ENCODE assay signal across 17 cellular contexts in the genomic region with DNA sequence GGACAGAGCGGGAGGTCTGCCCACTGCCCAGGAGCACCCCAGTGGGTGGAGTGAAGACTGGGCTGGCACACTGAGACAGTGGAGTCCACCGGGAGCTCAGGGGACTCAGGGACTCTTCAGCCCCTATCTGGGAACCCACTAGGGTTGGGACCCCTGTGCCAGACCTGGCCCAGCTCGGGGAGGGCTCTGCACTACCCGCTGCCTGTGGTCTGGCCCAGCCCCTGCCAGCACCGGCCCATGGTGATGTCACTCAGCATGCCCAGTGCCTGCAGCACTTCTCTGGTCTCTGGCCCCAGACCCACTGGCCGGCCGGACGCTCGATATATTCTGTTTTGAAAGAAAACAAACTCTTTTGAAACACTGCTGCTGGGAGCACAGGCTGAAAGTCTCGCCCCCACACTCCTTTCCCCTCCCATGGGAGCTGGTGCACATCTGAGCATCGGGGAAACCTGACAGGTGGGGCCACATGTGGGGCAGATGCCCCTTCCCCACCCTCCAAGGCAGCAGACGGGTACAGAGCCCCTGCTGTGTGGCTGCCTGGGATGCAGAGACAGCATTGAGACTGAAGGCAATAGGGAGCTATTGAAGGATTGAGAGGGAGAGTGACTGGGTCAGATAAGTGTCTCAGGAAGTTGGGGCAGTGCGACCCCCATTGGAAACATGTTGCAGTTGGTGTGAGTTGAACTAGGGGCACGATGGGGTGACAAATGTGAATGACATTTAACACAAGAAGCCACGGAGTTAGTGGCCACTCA.
DNase-seq lines count a peak whose midpoint lies in the region; ATAC-seq and TF ChIP-seq lines count a peak whose summit lies in the region.
"Had no signal": no experiment of that assay in that cellular context is flagged by ENCODE, and none has a peak within 500 bp of the region (broad histone marks: within the 10 kb centered on the region; RNA-seq: fewer than 3 reads in every experiment).

No MANE protein-coding gene starts in this region.

- H3K27ac Mint-ChIP-seq in activated T-cell treated with anti-CD3 and anti-CD28 coated beads, Interleukin-2, amount 50 U/mL, for 24 hours: no peak overlapping the region
- H3K27ac Mint-ChIP-seq in activated B cell treated with CpG ODN at 0.5 μM for 24 hours: no peak overlapping the region
- peak overlapping the region; percentile 49 for H3K27ac Mint-ChIP-seq in progenitor cell of endocrine pancreas
- H3K27ac Mint-ChIP-seq: CD4-positive, alpha-beta memory T cell had no signal

- H3K4me3 ChIP-seq in fibroblast of the aortic adventitia (ENCODE audit: low read depth, low read length): no peak overlapping the region
- H3K4me3 ChIP-seq: SJSA1 had no signal

- CTCF ChIA-PET in activated B cell treated with CpG ODN at 0.5 μM for 24 hours (lab: Charles Lee): no interaction called here

- DNase-seq in activated T-cell treated with anti-CD3 and anti-CD28 coated beads, Interleukin-2, amount 50 U/mL, for 24 hours: peak; percentile 11
- DNase-seq in activated T-cell treated with anti-CD3 and anti-CD28 coated beads, Interleukin-2, amount 50 U/mL, for 4 hours: no peak
- peak; percentile 10 for DNase-seq in activated B cell treated with CpG ODN at 0.5 μM for 24 hours
- DNase-seq in fibroblast of the aortic adventitia (ENCODE audit: low read depth): peak; percentile 14
- DNase-seq in progenitor cell of endocrine pancreas (ENCODE audit: low spot score, unreplicated experiment): peak; percentile 5
- no peak for DNase-seq in T-helper 2 cell
- DNase-seq in NCI-H1694 treated with DMSO at 0.1 percent for 48 hours (lab: John Stamatoyannopoulos, UW): no peak
- DNase-seq in dedifferentiated amniotic fluid mesenchymal stem cell (ENCODE audit: extremely low spot score): no peak
- DNase-seq: activated CD4-positive, alpha-beta T cell treated with anti-CD3 and anti-CD28 coated beads, Interleukin-2, amount 50 U/mL, for 1 hour; CD4-positive, alpha-beta memory T cell; DND-41; effector CD8-positive, alpha-beta T cell; NCI-H146; right cardiac atrium; T1000; trophoblast cell had no signal

- no peak overlapping the region for H3K4me3 Mint-ChIP-seq in activated T-cell treated with anti-CD3 and anti-CD28 coated beads, Interleukin-2, amount 50 U/mL, for 24 hours
- H3K4me3 Mint-ChIP-seq in activated T-cell treated with anti-CD3 and anti-CD28 coated beads, Interleukin-2, amount 50 U/mL, for 4 hours: no peak overlapping the region
- H3K4me3 Mint-ChIP-seq in activated B cell treated with CpG ODN at 0.5 μM for 24 hours: no peak overlapping the region
- H3K4me3 Mint-ChIP-seq in progenitor cell of endocrine pancreas (ENCODE audit: low read depth): no peak overlapping the region
- H3K4me3 Mint-ChIP-seq: CD4-positive, alpha-beta memory T cell had no signal

- H3K4me1 Mint-ChIP-seq in activated T-cell treated with anti-CD3 and anti-CD28 coated beads, Interleukin-2, amount 50 U/mL, for 24 hours (ENCODE audit: low read depth): peaks cover 11% of the 10 kb centered on the region
- H3K4me1 Mint-ChIP-seq in activated T-cell treated with anti-CD3 and anti-CD28 coated beads, Interleukin-2, amount 50 U/mL, for 4 hours (ENCODE audit: low read depth): peaks cover 8% of the 10 kb centered on the region
- no peaks in the 10 kb centered on the region for H3K4me1 Mint-ChIP-seq in activated B cell treated with CpG ODN at 0.5 μM for 24 hours
- peaks cover 11% of the 10 kb centered on the region for H3K4me1 Mint-ChIP-seq in progenitor cell of endocrine pancreas (ENCODE audit: low read depth)

- peaks cover 14% of the 10 kb centered on the region for H3K27me3 Mint-ChIP-seq in activated T-cell treated with anti-CD3 and anti-CD28 coated beads, Interleukin-2, amount 50 U/mL, for 24 hours
- peaks cover 6% of the 10 kb centered on the region for H3K27me3 Mint-ChIP-seq in activated T-cell treated with anti-CD3 and anti-CD28 coated beads, Interleukin-2, amount 50 U/mL, for 4 hours (ENCODE audit: low read depth)
- H3K27me3 Mint-ChIP-seq in activated B cell treated with CpG ODN at 0.5 μM for 24 hours: peaks cover 3% of the 10 kb centered on the region
- peaks cover 6% of the 10 kb centered on the region for H3K27me3 Mint-ChIP-seq in progenitor cell of endocrine pancreas

- TF ChIP-seq CTCF in activated B cell treated with CpG ODN at 0.5 μM for 24 hours (IDR thresholded peaks at IDR 0.05): no peak
- TF ChIP-seq CTCF in fibroblast of the aortic adventitia (IDR thresholded peaks at IDR 0.05; ENCODE audit: insufficient read depth, low read length): no peak
- no peak for TF ChIP-seq CTCF in progenitor cell of endocrine pancreas (IDR thresholded peaks at IDR 0.05; ENCODE audit: unreplicated experiment)

- intact Hi-C loops in activated B cell treated with CpG ODN at 0.5 μM for 24 hours (cut with micrococcal nuclease): no loop called here

- ATAC-seq in activated T-cell treated with anti-CD3 and anti-CD28 coated beads, Interleukin-2, amount 50 U/mL, for 4 hours: no peak
- no peak for ATAC-seq in activated B cell treated with CpG ODN at 0.5 μM for 24 hours (ENCODE audit: low read depth)

- POLR2A ChIA-PET in activated B cell treated with CpG ODN at 0.5 μM for 24 hours (lab: Charles Lee): no interaction called here

- no peaks in the 10 kb centered on the region for H3K36me3 Mint-ChIP-seq in activated T-cell treated with anti-CD3 and anti-CD28 coated beads, Interleukin-2, amount 50 U/mL, for 24 hours (ENCODE audit: low read depth)
- peaks cover 1% of the 10 kb centered on the region for H3K36me3 Mint-ChIP-seq in activated T-cell treated with anti-CD3 and anti-CD28 coated beads, Interleukin-2, amount 50 U/mL, for 4 hours (ENCODE audit: insufficient read depth)
- H3K36me3 Mint-ChIP-seq in activated B cell treated with CpG ODN at 0.5 μM for 24 hours (ENCODE audit: low read depth) (no peaks in the 10 kb centered on the region), progenitor cell of endocrine pancreas (ENCODE audit: insufficient read depth) (no peaks in the 10 kb centered on the region)
- H3K36me3 Mint-ChIP-seq: CD4-positive, alpha-beta memory T cell had no signal

- peaks cover 3% of the 10 kb centered on the region for H3K9me3 Mint-ChIP-seq in activated T-cell treated with anti-CD3 and anti-CD28 coated beads, Interleukin-2, amount 50 U/mL, for 24 hours
- peaks cover 3% of the 10 kb centered on the region for H3K9me3 Mint-ChIP-seq in activated T-cell treated with anti-CD3 and anti-CD28 coated beads, Interleukin-2, amount 50 U/mL, for 4 hours
- H3K9me3 Mint-ChIP-seq in activated B cell treated with CpG ODN at 0.5 μM for 24 hours: peaks cover 2% of the 10 kb centered on the region
- no peaks in the 10 kb centered on the region for H3K9me3 Mint-ChIP-seq in progenitor cell of endocrine pancreas (ENCODE audit: low read depth)

Comparison
In these comparisons a context has a peak if more than half of its experiments do, and no peak if none do; other contexts are left out.
1. DNase-seq: peak in activated T-cell treated with anti-CD3 and anti-CD28 coated beads, Interleukin-2, amount 50 U/mL, for 24 hours (single experiment), activated B cell treated with CpG ODN at 0.5 μM for 24 hours (single experiment), fibroblast of the aortic adventitia (single experiment) and progenitor cell of endocrine pancreas (single experiment); none in activated T-cell treated with anti-CD3 and anti-CD28 coated beads, Interleukin-2, amount 50 U/mL, for 4 hours (single experiment), T-helper 2 cell (0 of 5), NCI-H1694 treated with DMSO at 0.1 percent for 48 hours (single experiment) and dedifferentiated amniotic fluid mesenchymal stem cell (single experiment).